In genomic region chr10:118873080-118873737, GRCh38 we compare ENCODE assay signal across 18 cellular contexts.
DNase-seq lines count a peak whose midpoint lies in the region; ATAC-seq, FAIRE-seq and TF ChIP-seq lines count a peak whose summit lies in the region.
"Had no signal": no experiment of that assay in that cellular context is flagged by ENCODE, and none has a peak within 500 bp of the region (broad histone marks: within the 10 kb centered on the region; RNA-seq: fewer than 3 reads in every experiment).

No MANE protein-coding gene starts in this region.

- ATAC-seq in A549 (no peak), right lobe of liver (no peak), HG03025 (IDR thresholded peaks at IDR 0.05; ENCODE audit: low FRiP score, unreplicated experiment) (no peak)
- no peak for ATAC-seq in effector memory CD8-positive, alpha-beta T cell (replicated peaks)
- ATAC-seq: activated T-cell treated with anti-CD3 and anti-CD28 coated beads, Interleukin-2, amount 50 U/mL, for 4 hours; naive thymus-derived CD8-positive, alpha-beta T cell; SK-N-SH treated with all-trans-retinoic acid at 6 μM for 48 hours had no signal

- CTCF ChIA-PET in A549 (lab: Yijun Ruan, JAX): no interaction called here

- peaks cover 41 to 73% of the 10 kb centered on the region in 2 donors for H3K27me3 Mint-ChIP-seq in effector memory CD8-positive, alpha-beta T cell

- peaks cover 13% of the 10 kb centered on the region for H3K9me3 ChIP-seq in A549
- no peaks in the 10 kb centered on the region for H3K9me3 ChIP-seq in right lobe of liver

- no peaks in the 10 kb centered on the region for H3K36me3 Mint-ChIP-seq in effector memory CD8-positive, alpha-beta T cell (ENCODE audit: insufficient read depth)
- H3K36me3 Mint-ChIP-seq: activated naive CD8-positive, alpha-beta T cell treated with anti-CD3 and anti-CD28 coated beads, Interleukin-2, amount 10 ng/mL, durations not matched to agents 7 days and 5 days had no signal

- no peak overlapping the region for H3K4me3 ChIP-seq in A549
- no peak overlapping the region for H3K4me3 ChIP-seq in bronchial epithelial cell (ENCODE audit: low read depth, low read length)
- H3K4me3 ChIP-seq in kidney epithelial cell (ENCODE audit: low read depth, low read length): no peak overlapping the region
- H3K4me3 ChIP-seq in right lobe of liver: no peak overlapping the region

- peaks cover 2 to 9% of the 10 kb centered on the region in 2 donors for H3K9me3 Mint-ChIP-seq in effector memory CD8-positive, alpha-beta T cell
- H3K9me3 Mint-ChIP-seq: activated naive CD8-positive, alpha-beta T cell treated with anti-CD3 and anti-CD28 coated beads, Interleukin-2, amount 10 ng/mL, durations not matched to agents 7 days and 5 days had no signal

- H3K4me3 Mint-ChIP-seq in effector memory CD8-positive, alpha-beta T cell: no peak overlapping the region
- H3K4me3 Mint-ChIP-seq: activated naive CD8-positive, alpha-beta T cell treated with anti-CD3 and anti-CD28 coated beads, Interleukin-2, amount 10 ng/mL, durations not matched to agents 7 days and 5 days; activated T-cell treated with anti-CD3 and anti-CD28 coated beads, Interleukin-2, amount 50 U/mL, for 4 hours; naive thymus-derived CD8-positive, alpha-beta T cell had no signal

- POLR2A ChIA-PET in A549 (lab: Yijun Ruan, JAX): no interaction called here

- TF ChIP-seq POLR2A in A549 (IDR thresholded peaks at IDR 0.05; ENCODE audit: low read length) (no peak), right lobe of liver (IDR thresholded peaks at IDR 0.05) (no peak)

- DNase-seq in A549 (ENCODE audit: low read depth in 1 of 2, low spot score in 1 of 2): no peak
- peak; percentile 23 for DNase-seq in HK-2 (ENCODE audit: unreplicated experiment)
- DNase-seq in bronchial epithelial cell (ENCODE audit: low read depth): peak; percentile 72
- DNase-seq in kidney epithelial cell (ENCODE audit: low read depth): peak; percentile 2
- no peak for DNase-seq in right lobe of liver
- no peak for DNase-seq in effector memory CD8-positive, alpha-beta T cell
- no peak for DNase-seq in GF-D8 (lab: John Stamatoyannopoulos, UW)
- DNase-seq: activated CD4-positive, alpha-beta T cell treated with anti-CD3 and anti-CD28 coated beads, Interleukin-2, amount 50 U/mL, for 4 hours; activated naive CD8-positive, alpha-beta T cell treated with anti-CD3 and anti-CD28 coated beads, Interleukin-2, amount 10 ng/mL, durations not matched to agents 7 days and 5 days; activated T-cell treated with anti-CD3 and anti-CD28 coated beads, Interleukin-2, amount 50 U/mL, for 4 hours; Kasumi-1; naive thymus-derived CD8-positive, alpha-beta T cell; NCI-H1930; NCI-H510A treated with DMSO at 0.1 percent for 48 hours; posterior cingulate gyrus; stimulated activated naive CD4-positive, alpha-beta T cell had no signal

- no peak overlapping the region for H3K27ac ChIP-seq in A549
- H3K27ac ChIP-seq in right lobe of liver: no peak overlapping the region

- no peak for TF ChIP-seq CTCF in A549 (IDR thresholded peaks at IDR 0.05)
- TF ChIP-seq CTCF in bronchial epithelial cell (IDR thresholded peaks at IDR 0.05; ENCODE audit: insufficient read depth, low read length, severe bottlenecking): no peak
- no peak for TF ChIP-seq CTCF in kidney epithelial cell (IDR thresholded peaks at IDR 0.05; ENCODE audit: insufficient read depth, low read length, poor library complexity, severe bottlenecking)
- TF ChIP-seq CTCF in right lobe of liver (IDR thresholded peaks at IDR 0.05): no peak

- H3K4me1 Mint-ChIP-seq in effector memory CD8-positive, alpha-beta T cell (ENCODE audit: low read depth in 2 of 2): no peaks in the 10 kb centered on the region
- H3K4me1 Mint-ChIP-seq: activated naive CD8-positive, alpha-beta T cell treated with anti-CD3 and anti-CD28 coated beads, Interleukin-2, amount 10 ng/mL, durations not matched to agents 7 days and 5 days; naive thymus-derived CD8-positive, alpha-beta T cell had no signal

- no peak overlapping the region for H3K27ac Mint-ChIP-seq in effector memory CD8-positive, alpha-beta T cell
- H3K27ac Mint-ChIP-seq: activated naive CD8-positive, alpha-beta T cell treated with anti-CD3 and anti-CD28 coated beads, Interleukin-2, amount 10 ng/mL, durations not matched to agents 7 days and 5 days; naive thymus-derived CD8-positive, alpha-beta T cell had no signal

- intact Hi-C loops in right lobe of liver (cut with DNase I): no loop called here

- peak overlapping the region; percentile 32 for H3K4me2 ChIP-seq in A549

- TF ChIP-seq RAD21 in A549 (conservative IDR thresholded peaks at IDR 0.05 in 1 of 2, IDR thresholded peaks at IDR 0.05 in 1 of 2): no peak

- TF ChIP-seq EP300 in A549 (IDR thresholded peaks at IDR 0.05): no peak

- H3K4me1 ChIP-seq in A549 (peaks cover 32% of the 10 kb centered on the region), right lobe of liver (peaks cover 0 to 6% (median 0%) of the 10 kb centered on the region in 4 donors)

- H3K27me3 ChIP-seq in bronchial epithelial cell (ENCODE audit: control insufficient read depth, insufficient read depth, low read length) (no peaks in the 10 kb centered on the region), kidney epithelial cell (ENCODE audit: control insufficient read depth, insufficient read depth, low read length) (no peaks in the 10 kb centered on the region), right lobe of liver (no peaks in the 10 kb centered on the region)

- H3K36me3 ChIP-seq in bronchial epithelial cell (ENCODE audit: control insufficient read depth, insufficient read depth, low read length) (no peaks in the 10 kb centered on the region), kidney epithelial cell (ENCODE audit: control insufficient read depth, insufficient read depth, low read length) (no peaks in the 10 kb centered on the region), right lobe of liver (no peaks in the 10 kb centered on the region)

- WGBS in A549 (ENCODE audit: missing lambda C conversion rate): 47% methylated on average over 4 of the region's 4 CpGs
- WGBS in right lobe of liver (ENCODE audit: insufficient coverage, low coverage, low lambda C conversion rate, missing lambda C conversion rate): 49% methylated on average over 4 of the region's 4 CpGs

- no peak for FAIRE-seq in A549 (lab: Jason Lieb, UNC)
- FAIRE-seq in bronchial epithelial cell (lab: Jason Lieb, UNC): no peak

TF ChIP-seq in A549, 52 proteins besides CTCF, POLR2A, EP300 and RAD21:
- TF ChIP-seq TP53 (CRISPR knock-in tag; IDR thresholded peaks at IDR 0.05) (no peak), KDM5A (IDR thresholded peaks at IDR 0.05) (no peak), POLR2AphosphoS2 (conservative IDR thresholded peaks at IDR 0.05; ENCODE audit: low read length) (no peak), BCL3 (IDR thresholded peaks at IDR 0.05) (no peak), NFE2L2 (conservative IDR thresholded peaks at IDR 0.05; ENCODE audit: low read length) (no peak), REST (IDR thresholded peaks at IDR 0.05) (no peak), ZFP36 (IDR thresholded peaks at IDR 0.05; ENCODE audit: borderline replicate concordance, partially characterized antibody) (no peak), USF2 (IDR thresholded peaks at IDR 0.05) (no peak)
TF ChIP-seq in A549: peak in this region for 0.

Comparison
In these comparisons a context has a peak if more than half of its experiments do, and no peak if none do; other contexts are left out.
1. DNase-seq: peak in HK-2 (single experiment), bronchial epithelial cell (single experiment) and kidney epithelial cell (single experiment); none in A549 (0 of 2), right lobe of liver (0 of 3), effector memory CD8-positive, alpha-beta T cell (0 of 3) and GF-D8 (single experiment).